23 cellular contexts compared by ENCODE assay signal in the genomic region with DNA sequence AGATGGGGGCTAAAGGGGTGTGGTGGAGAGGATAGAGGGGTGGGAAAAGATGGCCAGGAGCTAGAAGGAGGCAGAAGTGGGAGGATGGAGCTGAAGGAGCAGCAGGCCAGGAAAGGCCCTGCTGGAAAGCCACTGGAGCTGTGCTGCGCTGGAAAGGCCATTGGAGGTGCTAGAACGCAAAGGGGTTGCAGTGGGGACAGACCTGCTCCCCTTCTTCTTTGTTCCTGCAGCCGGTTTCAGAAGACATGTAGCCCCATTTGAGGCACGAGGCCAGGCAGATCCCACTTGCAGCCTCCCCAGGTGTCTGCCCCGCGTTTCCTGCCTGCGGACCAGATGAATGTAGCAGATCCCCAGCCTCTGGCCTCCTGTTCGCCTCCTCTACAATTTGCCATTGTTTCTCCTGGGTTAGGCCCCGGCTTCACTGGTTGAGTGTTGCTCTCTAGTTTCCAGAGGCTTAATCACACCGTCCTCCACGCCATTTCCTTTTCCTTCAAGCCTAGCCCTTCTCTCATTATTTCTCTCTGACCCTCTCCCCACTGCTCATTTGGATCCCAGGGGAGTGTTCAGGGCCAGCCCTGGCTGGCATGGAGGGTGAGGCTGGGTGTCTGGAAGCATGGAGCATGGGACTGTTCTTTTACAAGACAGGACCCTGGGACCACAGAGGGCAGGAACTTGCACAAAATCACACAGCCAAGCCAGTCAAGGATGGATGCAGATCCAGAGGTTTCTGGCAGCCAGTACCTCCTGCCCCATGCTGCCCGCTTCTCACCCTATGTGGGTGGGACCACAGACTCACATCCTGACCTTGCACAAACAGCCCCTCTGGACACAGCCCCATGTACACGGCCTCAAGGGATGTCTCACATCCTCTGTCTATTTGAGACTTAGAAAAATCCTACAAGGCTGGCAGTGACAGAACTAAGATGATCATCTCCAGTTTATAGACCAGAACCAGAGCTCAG. TPM values are rescaled to one million over a fixed set of nuclear protein-coding genes. Genes with fewer than 3 reads are reported as not detected.
A peak's percentile ranks its signal among the peaks of the same experiment; 100 is the strongest.
DNase-seq lines count a peak whose midpoint lies in the region; ATAC-seq and TF ChIP-seq lines count a peak whose summit lies in the region.
"Had no signal": no experiment of that assay in that cellular context is flagged by ENCODE, and none has a peak within 500 bp of the region (broad histone marks: within the 10 kb centered on the region; RNA-seq: fewer than 3 reads in every experiment).

No MANE protein-coding gene starts in this region.

- peaks cover 20% of the 10 kb centered on the region for H3K27me3 Mint-ChIP-seq in T-helper 1 cell treated with Interleukin-12 subunit alpha and Interleukin-12 subunit beta and Interleukin-4 antibody, amounts not matched to agents 30 μg/mL and 1 μg/mL, for 36 hours (ENCODE audit: low read depth)
- H3K27me3 Mint-ChIP-seq in WTC11 (ENCODE audit: low read depth) (peaks cover 62% of the 10 kb centered on the region), osteocyte (ENCODE audit: unreplicated experiment) (peaks cover 15% of the 10 kb centered on the region)

- H3K27ac ChIP-seq in iPS-20b (ENCODE audit: low read length), result no peak overlapping the region
- no peak overlapping the region for H3K27ac ChIP-seq in suprapubic skin
- H3K27ac ChIP-seq: breast epithelium, spleen, stomach, uterus had no signal

- ATAC-seq in WTC11, result no peak

- H3K9me3 ChIP-seq in iPS-20b (ENCODE audit: insufficient read depth, low read depth, low read length), result no peaks in the 10 kb centered on the region
- H3K9me3 ChIP-seq in suprapubic skin, result no peaks in the 10 kb centered on the region
- H3K9me3 ChIP-seq: breast epithelium, spleen, stomach, uterus had no signal

- DNase-seq in T-helper 1 cell, result no peak
- no peak for DNase-seq in WTC11 (ENCODE audit: low spot score)
- no peak for DNase-seq in osteocyte (ENCODE audit: extremely low spot score, unreplicated experiment)
- no peak for DNase-seq in NCI-H446 (lab: John Stamatoyannopoulos, UW)
- DNase-seq in NOMO-1 (lab: John Stamatoyannopoulos, UW; ENCODE audit: unreplicated experiment in 2 of 2), result no peak
- no peak for DNase-seq in suprapubic skin (ENCODE audit: low spot score in 2 of 2)
- DNase-seq: 8988T; activated CD4-positive, alpha-beta T cell treated with anti-CD3 and anti-CD28 coated beads for 48 hours; AML-193; COR-L47; cortex of kidney; KG1; mammary epithelial cell; NCI-H2171 treated with DMSO at 0.1 percent for 48 hours; NCI-H69; SHP77; spleen; stimulated activated CD4-positive, alpha-beta T cell treated with anti-CD3 and anti-CD28 coated beads, Interleukin-4, amount 100 ng/mL, for 4 hours; stomach; uterus had no signal

- H3K4me3 Mint-ChIP-seq in T-helper 1 cell treated with Interleukin-12 subunit alpha and Interleukin-12 subunit beta and Interleukin-4 antibody, amounts not matched to agents 30 μg/mL and 1 μg/mL, for 36 hours, result no peak overlapping the region
- H3K4me3 Mint-ChIP-seq in WTC11 (peak overlapping the region; percentile 25; the same call in 1 of the 2 replicates), osteocyte (ENCODE audit: unreplicated experiment) (peak overlapping the region; percentile 14)

- H3K4me3 ChIP-seq in iPS-20b (ENCODE audit: low read length) (peak overlapping the region; percentile 36; the same call in 1 of the 2 replicates), suprapubic skin (no peak overlapping the region)
- H3K4me3 ChIP-seq: breast epithelium, spleen, stomach, uterus had no signal

- H3K9me3 Mint-ChIP-seq in T-helper 1 cell treated with Interleukin-12 subunit alpha and Interleukin-12 subunit beta and Interleukin-4 antibody, amounts not matched to agents 30 μg/mL and 1 μg/mL, for 36 hours, result no peaks in the 10 kb centered on the region
- no peaks in the 10 kb centered on the region for H3K9me3 Mint-ChIP-seq in WTC11
- H3K9me3 Mint-ChIP-seq in osteocyte (ENCODE audit: unreplicated experiment), result no peaks in the 10 kb centered on the region

- no peak for TF ChIP-seq CTCF in WTC11 (IDR thresholded peaks at IDR 0.05)
- TF ChIP-seq CTCF in osteocyte (IDR thresholded peaks at IDR 0.05), result no peak
- TF ChIP-seq CTCF in suprapubic skin (IDR thresholded peaks at IDR 0.05), result no peak

- peaks cover 14% of the 10 kb centered on the region for H3K4me1 Mint-ChIP-seq in T-helper 1 cell treated with Interleukin-12 subunit alpha and Interleukin-12 subunit beta and Interleukin-4 antibody, amounts not matched to agents 30 μg/mL and 1 μg/mL, for 36 hours (ENCODE audit: low read depth)
- peaks cover 54% of the 10 kb centered on the region for H3K4me1 Mint-ChIP-seq in WTC11
- H3K4me1 Mint-ChIP-seq in osteocyte (ENCODE audit: unreplicated experiment), result peaks cover 39% of the 10 kb centered on the region

- peaks cover 45% of the 10 kb centered on the region for H3K36me3 Mint-ChIP-seq in T-helper 1 cell treated with Interleukin-12 subunit alpha and Interleukin-12 subunit beta and Interleukin-4 antibody, amounts not matched to agents 30 μg/mL and 1 μg/mL, for 36 hours (ENCODE audit: low read depth)
- no peaks in the 10 kb centered on the region for H3K36me3 Mint-ChIP-seq in WTC11
- H3K36me3 Mint-ChIP-seq in osteocyte (ENCODE audit: unreplicated experiment), result no peaks in the 10 kb centered on the region

- H3K27me3 ChIP-seq in iPS-20b (ENCODE audit: insufficient read depth, low read length) (peaks cover 38% of the 10 kb centered on the region), suprapubic skin (peaks cover 29% of the 10 kb centered on the region)

- no peak for TF ChIP-seq POLR2A in suprapubic skin (IDR thresholded peaks at IDR 0.05)

- H3K9ac ChIP-seq in iPS-20b (ENCODE audit: low read depth, low read length), result peak overlapping the region; percentile 1; the same call in 1 of the 2 replicates

- H3K27ac Mint-ChIP-seq in T-helper 1 cell treated with Interleukin-12 subunit alpha and Interleukin-12 subunit beta and Interleukin-4 antibody, amounts not matched to agents 30 μg/mL and 1 μg/mL, for 36 hours, result peak overlapping the region; percentile 58
- H3K27ac Mint-ChIP-seq in WTC11, result peak overlapping the region; percentile 12
- H3K27ac Mint-ChIP-seq in osteocyte (ENCODE audit: unreplicated experiment), result peak overlapping the region; percentile 23

- H3K4me1 ChIP-seq in iPS-20b (ENCODE audit: insufficient read depth, low read length) (peaks cover 27% of the 10 kb centered on the region), suprapubic skin (peaks cover 15% of the 10 kb centered on the region)
- H3K4me1 ChIP-seq: breast epithelium, uterus had no signal

- no peaks in the 10 kb centered on the region for H3K36me3 ChIP-seq in iPS-20b (ENCODE audit: insufficient read depth, low read depth, low read length)
- no peaks in the 10 kb centered on the region for H3K36me3 ChIP-seq in suprapubic skin
- H3K36me3 ChIP-seq: breast epithelium, uterus had no signal

- 85% methylated on average over 13 of the region's 13 CpGs for WGBS in suprapubic skin

- CTCF ChIA-PET in WTC11 (lab: Charles Lee), result interaction anchor here (0.7 to 2.4 kb wide), 2 partner anchors 65 to 1325 kb away, joined by 3 to 8 read pairs; no protein-coding TSS in a partner anchor

- POLR2A ChIA-PET in WTC11 (lab: Charles Lee), result interaction anchor here (1.1 to 1.5 kb wide), 2 partner anchors 50 to 67 kb away, joined by 3 to 5 read pairs; a partner anchor contains a TSS

- TF ChIP-seq EP300 in suprapubic skin (IDR thresholded peaks at IDR 0.05), result no peak

TF ChIP-seq in WTC11, 78 proteins besides CTCF, POLR2A, EP300 and RAD21:
- TF ChIP-seq NFE2L1 (CRISPR knock-in tag; IDR thresholded peaks at IDR 0.05) (no peak), GABPB1 (CRISPR knock-in tag; IDR thresholded peaks at IDR 0.05) (no peak), GRHL2 (CRISPR knock-in tag; IDR thresholded peaks at IDR 0.05; ENCODE audit: insufficient replicate concordance, severe bottlenecking) (no peak), ZNF416 (CRISPR knock-in tag; IDR thresholded peaks at IDR 0.05) (no peak), ZNF396 (CRISPR knock-in tag; IDR thresholded peaks at IDR 0.05; ENCODE audit: borderline replicate concordance) (no peak), ZNF423 (CRISPR knock-in tag; IDR thresholded peaks at IDR 0.05) (no peak)
- TF ChIP-seq, protein P1, sequence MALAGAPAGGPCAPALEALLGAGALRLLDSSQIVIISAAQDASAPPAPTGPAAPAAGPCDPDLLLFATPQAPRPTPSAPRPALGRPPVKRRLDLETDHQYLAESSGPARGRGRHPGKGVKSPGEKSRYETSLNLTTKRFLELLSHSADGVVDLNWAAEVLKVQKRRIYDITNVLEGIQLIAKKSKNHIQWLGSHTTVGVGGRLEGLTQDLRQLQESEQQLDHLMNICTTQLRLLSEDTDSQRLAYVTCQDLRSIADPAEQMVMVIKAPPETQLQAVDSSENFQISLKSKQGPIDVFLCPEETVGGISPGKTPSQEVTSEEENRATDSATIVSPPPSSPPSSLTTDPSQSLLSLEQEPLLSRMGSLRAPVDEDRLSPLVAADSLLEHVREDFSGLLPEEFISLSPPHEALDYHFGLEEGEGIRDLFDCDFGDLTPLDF (CRISPR knock-in tag; IDR thresholded peaks at IDR 0.05), result no peak
- TF ChIP-seq, protein P2, sequence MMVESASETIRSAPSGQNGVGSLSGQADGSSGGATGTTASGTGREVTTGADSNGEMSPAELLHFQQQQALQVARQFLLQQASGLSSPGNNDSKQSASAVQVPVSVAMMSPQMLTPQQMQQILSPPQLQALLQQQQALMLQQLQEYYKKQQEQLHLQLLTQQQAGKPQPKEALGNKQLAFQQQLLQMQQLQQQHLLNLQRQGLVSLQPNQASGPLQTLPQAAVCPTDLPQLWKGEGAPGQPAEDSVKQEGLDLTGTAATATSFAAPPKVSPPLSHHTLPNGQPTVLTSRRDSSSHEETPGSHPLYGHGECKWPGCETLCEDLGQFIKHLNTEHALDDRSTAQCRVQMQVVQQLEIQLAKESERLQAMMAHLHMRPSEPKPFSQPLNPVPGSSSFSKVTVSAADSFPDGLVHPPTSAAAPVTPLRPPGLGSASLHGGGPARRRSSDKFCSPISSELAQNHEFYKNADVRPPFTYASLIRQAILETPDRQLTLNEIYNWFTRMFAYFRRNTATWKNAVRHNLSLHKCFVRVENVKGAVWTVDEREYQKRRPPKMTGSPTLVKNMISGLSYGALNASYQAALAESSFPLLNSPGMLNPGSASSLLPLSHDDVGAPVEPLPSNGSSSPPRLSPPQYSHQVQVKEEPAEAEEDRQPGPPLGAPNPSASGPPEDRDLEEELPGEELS (CRISPR knock-in tag; IDR thresholded peaks at IDR 0.05), result no peak

RNA-seq across cellular contexts. Expression of a gene that starts 2.3 kb away (rescaled TPM):
- total RNA-seq in WTC11 (2021) (7.3 to 9.3 TPM (median 8.2 TPM) in 3 replicates), osteocyte (11.5 and 12.0 TPM in 2 replicates), suprapubic skin (1 to 10 TPM in 2 of 4 donors, under 1 TPM in 2; 0.47 to 2.1 (median 1.0) TPM)

RNA-seq across cellular contexts. Expression of a gene that starts 8.9 kb away (rescaled TPM):
- total RNA-seq in WTC11 (2021), result 49.9 to 55.7 TPM (median 50.7 TPM) in 3 replicates
- 86.5 and 90.8 TPM in 2 replicates for total RNA-seq in osteocyte
- total RNA-seq in suprapubic skin, result 10 to 100 TPM in 3 of 4 donors, 1 to 10 TPM in 1; 5.0 to 30.5 (median 14.3) TPM

RNA-seq across cellular contexts. Expression of a gene that starts 21.4 kb away (rescaled TPM):
- total RNA-seq in WTC11 (2021) (14.0 to 16.5 TPM (median 14.3 TPM) in 3 replicates), osteocyte (8.3 and 10.6 TPM in 2 replicates), suprapubic skin (1 to 10 TPM in 2 of 4 donors, under 1 TPM in 1, not detected in 1; 0.72 to 1.5 (median 1.4) TPM)

RNA-seq across cellular contexts. Expression of a gene that starts 30.0 kb away (rescaled TPM):
- total RNA-seq in WTC11 (2021) (2.5 to 3.3 TPM (median 2.7 TPM) in 3 replicates), osteocyte (0.60 and 0.62 TPM in 2 replicates), suprapubic skin (1 to 10 TPM; 2.5 to 5.4 (median 3.9) TPM)

RNA-seq across cellular contexts. Expression of a gene that starts 31.7 kb away (rescaled TPM):
- total RNA-seq in WTC11 (2021) (47.1 to 61.8 TPM (median 49.1 TPM) in 3 replicates), osteocyte (8.0 and 9.2 TPM in 2 replicates), suprapubic skin (1 to 10 TPM; 4.8 to 8.9 (median 5.9) TPM)
